Comparison of ENCODE assay signal across 1 cellular context in the genomic region with DNA sequence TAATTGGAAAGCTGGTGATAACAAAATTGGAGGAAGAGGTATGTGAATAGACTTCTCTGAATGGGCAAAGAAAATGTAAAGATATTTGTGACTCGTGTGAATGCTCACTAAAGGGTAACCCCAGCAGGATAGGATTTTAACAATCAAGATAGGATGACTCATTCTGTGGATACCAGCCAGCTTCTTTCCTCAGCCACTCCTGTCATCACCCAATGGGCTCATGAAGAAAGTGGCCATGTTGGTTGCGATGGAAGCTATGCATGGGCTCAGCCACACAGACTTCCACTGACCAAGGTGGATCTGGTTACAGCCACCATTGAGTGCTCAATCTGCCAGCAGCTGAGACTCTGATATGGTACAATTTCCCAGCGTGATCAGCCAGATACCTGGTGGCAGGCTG.
TF ChIP-seq lines count a peak whose summit lies in the region.

No MANE protein-coding gene starts in this region.

TF ChIP-seq in endothelial cell of umbilical vein, 7 proteins besides CTCF, POLR2A, EP300 and RAD21 (continued from another document):
- TF ChIP-seq FOS (IDR thresholded peaks at IDR 0.05; ENCODE audit: borderline replicate concordance, insufficient read depth, low read length) (no peak), GATA2 (IDR thresholded peaks at IDR 0.05; ENCODE audit: insufficient read depth, insufficient read length, low read depth, low read length) (no peak), POLR2AphosphoS5 (IDR thresholded peaks at IDR 0.05; ENCODE audit: insufficient read depth, low read depth, low read length) (no peak), MYC (IDR thresholded peaks at IDR 0.05; ENCODE audit: low read depth, low read length) (no peak)
- TF ChIP-seq, protein P1, sequence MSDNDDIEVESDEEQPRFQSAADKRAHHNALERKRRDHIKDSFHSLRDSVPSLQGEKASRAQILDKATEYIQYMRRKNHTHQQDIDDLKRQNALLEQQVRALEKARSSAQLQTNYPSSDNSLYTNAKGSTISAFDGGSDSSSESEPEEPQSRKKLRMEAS (IDR thresholded peaks at IDR 0.05; ENCODE audit: insufficient read depth, insufficient read length): no peak
TF ChIP-seq in endothelial cell of umbilical vein: peak in this region for 0.
